In the genomic region with DNA sequence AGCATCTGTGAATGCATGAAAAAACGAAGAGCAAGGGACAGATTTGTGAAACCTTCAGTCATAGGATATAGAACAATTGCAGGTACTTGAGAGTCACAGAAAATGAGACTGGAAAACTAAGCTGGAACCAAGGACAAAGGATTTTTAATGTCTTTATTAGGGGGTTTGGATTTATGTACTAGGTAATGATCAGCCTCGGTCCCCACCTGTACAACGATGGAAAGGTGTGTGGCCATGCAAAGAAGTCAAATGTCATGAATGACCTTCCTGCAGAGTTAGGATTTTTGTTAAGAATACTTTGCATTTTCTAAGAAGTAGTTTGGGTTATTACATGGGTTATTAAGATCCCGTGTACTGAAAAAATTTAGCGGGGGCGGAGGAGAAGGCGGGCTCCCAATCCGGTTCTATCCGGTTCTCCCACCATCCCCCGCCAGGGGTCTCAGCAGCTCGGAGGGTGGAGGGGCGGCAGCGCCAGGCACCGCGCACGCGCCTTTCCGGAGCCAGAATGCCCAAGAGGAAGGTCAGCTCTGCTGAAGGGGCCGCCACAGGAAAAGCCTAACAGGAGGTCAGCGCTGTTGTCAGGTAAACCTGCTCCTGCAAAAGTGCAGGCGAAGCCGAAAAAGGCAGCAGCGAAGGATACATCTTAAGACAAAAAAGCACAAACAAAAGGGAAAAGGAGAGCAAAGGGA, we compare ENCODE assay signal across 11 cellular contexts.
DNase-seq lines count a peak whose midpoint lies in the region; ATAC-seq and TF ChIP-seq lines count a peak whose summit lies in the region.
"Had no signal": no experiment of that assay in that cellular context is flagged by ENCODE, and none has a peak within 500 bp of the region (broad histone marks: within the 10 kb centered on the region; RNA-seq: fewer than 3 reads in every experiment).

No MANE protein-coding gene starts in this region.

- intact Hi-C loops in heart left ventricle (cut with DNase I), result no loop called here
- intact Hi-C loops in activated CD4-positive, alpha-beta T cell treated with anti-CD3 and anti-CD28 coated beads for 36 hours (cut with DNase I, micrococcal nuclease), result no loop called here

- H3K9me3 Mint-ChIP-seq in osteocyte (ENCODE audit: unreplicated experiment), result no peaks in the 10 kb centered on the region
- H3K9me3 Mint-ChIP-seq in activated CD4-positive, alpha-beta T cell treated with anti-CD3 and anti-CD28 coated beads for 36 hours (ENCODE audit: low read depth), result peaks cover 6% of the 10 kb centered on the region

- H3K27me3 Mint-ChIP-seq in osteocyte (ENCODE audit: unreplicated experiment), result no peaks in the 10 kb centered on the region
- peaks cover 5% of the 10 kb centered on the region for H3K27me3 Mint-ChIP-seq in activated CD4-positive, alpha-beta T cell treated with anti-CD3 and anti-CD28 coated beads for 36 hours

- 26 to 36% (median 32%) methylated on average over 23 of the region's 23 CpGs for WGBS in heart left ventricle, 4 donors

- H3K36me3 ChIP-seq in ACC112 (ENCODE audit: insufficient read depth, low read length) (no peaks in the 10 kb centered on the region), heart left ventricle (no peaks in the 10 kb centered on the region)

- ATAC-seq in heart left ventricle, result peak in 3 of 4 donors; percentile 20 to 79 (median 49)
- ATAC-seq in GM21529 (IDR thresholded peaks at IDR 0.05; ENCODE audit: unreplicated experiment), result no peak
- no peak for ATAC-seq in activated CD4-positive, alpha-beta T cell treated with anti-CD3 and anti-CD28 coated beads for 36 hours

- peak overlapping the region; percentile 40 for H2AFZ ChIP-seq in ACC112 (ENCODE audit: low read length, unreplicated experiment)

- no peak for TF ChIP-seq POLR2A in heart left ventricle (IDR thresholded peaks at IDR 0.05)

- H3K27me3 ChIP-seq in ACC112 (ENCODE audit: insufficient read depth, low read length) (no peaks in the 10 kb centered on the region), heart left ventricle (no peaks in the 10 kb centered on the region)

- H3K4me3 Mint-ChIP-seq in osteocyte (ENCODE audit: unreplicated experiment), result peak overlapping the region; percentile 71
- no peak overlapping the region for H3K4me3 Mint-ChIP-seq in activated CD4-positive, alpha-beta T cell treated with anti-CD3 and anti-CD28 coated beads for 36 hours

- no peak overlapping the region for H3K27ac ChIP-seq in ACC112 (ENCODE audit: low read depth, low read length)
- no peak overlapping the region for H3K27ac ChIP-seq in heart left ventricle
- H3K27ac ChIP-seq: C4-2B had no signal

- TF ChIP-seq CTCF in heart left ventricle (IDR thresholded peaks at IDR 0.05), result peak in 3 of 12 donors; percentile 29 to 32 (median 31)
- TF ChIP-seq CTCF in osteocyte (IDR thresholded peaks at IDR 0.05), result peak; percentile 30

- CTCF ChIA-PET in activated CD4-positive, alpha-beta T cell treated with anti-CD3 and anti-CD28 coated beads for 36 hours (lab: Charles Lee), result interaction anchor here (0.6 kb wide), 1 partner anchor 303 kb away, joined by 3 read pairs; no protein-coding TSS in a partner anchor

- POLR2A ChIA-PET in activated CD4-positive, alpha-beta T cell treated with anti-CD3 and anti-CD28 coated beads for 36 hours (lab: Charles Lee), result no interaction called here

- H3K27ac Mint-ChIP-seq in osteocyte (ENCODE audit: unreplicated experiment), result peak overlapping the region; percentile 23
- no peak overlapping the region for H3K27ac Mint-ChIP-seq in activated CD4-positive, alpha-beta T cell treated with anti-CD3 and anti-CD28 coated beads for 36 hours

- H3K36me3 Mint-ChIP-seq in osteocyte (ENCODE audit: unreplicated experiment), result no peaks in the 10 kb centered on the region
- H3K36me3 Mint-ChIP-seq in activated CD4-positive, alpha-beta T cell treated with anti-CD3 and anti-CD28 coated beads for 36 hours (ENCODE audit: low read depth), result no peaks in the 10 kb centered on the region

- no peaks in the 10 kb centered on the region for H3K79me2 ChIP-seq in ACC112 (ENCODE audit: control insufficient read depth, insufficient read depth, low read length, unreplicated experiment)

- in situ Hi-C loops in SK-MEL-5 (cut with HindIII; ENCODE audit: low pct_unique_long_range_greater_than_20kb, low sequenced_read_pairs), result no loop called here

- DNase-seq in SK-MEL-5 (ENCODE audit: low read depth, low spot score) (peak; percentile 4), heart left ventricle (peak; percentile 12 to 69 (median 41)), osteocyte (ENCODE audit: extremely low spot score, unreplicated experiment) (peak; percentile 84), T1000 (lab: John Stamatoyannopoulos, UW) (no peak), NCI-H774 (lab: John Stamatoyannopoulos, UW) (no peak)
- DNase-seq in activated CD4-positive, alpha-beta T cell treated with anti-CD3 and anti-CD28 coated beads for 36 hours, result no peak
- DNase-seq: KG1, T-helper 1 cell had no signal

- no peaks in the 10 kb centered on the region for H3K9me3 ChIP-seq in heart left ventricle

- H3K4me1 ChIP-seq in ACC112 (ENCODE audit: control insufficient read depth, insufficient read depth, low read length, unreplicated experiment) (no peaks in the 10 kb centered on the region), heart left ventricle (no peaks in the 10 kb centered on the region)

- peaks cover 12% of the 10 kb centered on the region for H3K4me1 Mint-ChIP-seq in osteocyte (ENCODE audit: unreplicated experiment)
- H3K4me1 Mint-ChIP-seq in activated CD4-positive, alpha-beta T cell treated with anti-CD3 and anti-CD28 coated beads for 36 hours, result peaks cover 3% of the 10 kb centered on the region

- peak overlapping the region; percentile 59 for H3K4me3 ChIP-seq in ACC112 (ENCODE audit: low read depth, low read length)
- peak overlapping the region in 11 of 12 donors; percentile 4 to 57 (median 32) for H3K4me3 ChIP-seq in heart left ventricle

Comparison
In these comparisons a context has a peak if more than half of its experiments do, and no peak if none do; other contexts are left out.
1. DNase-seq: peak in SK-MEL-5 (single experiment), heart left ventricle (5 of 5) and osteocyte (single experiment); none in T1000 (single experiment), NCI-H774 (single experiment) and activated CD4-positive, alpha-beta T cell treated with anti-CD3 and anti-CD28 coated beads for 36 hours (single experiment).
2. ATAC-seq: peak in heart left ventricle (3 of 4); none in GM21529 (single experiment) and activated CD4-positive, alpha-beta T cell treated with anti-CD3 and anti-CD28 coated beads for 36 hours (single experiment).